8 cellular contexts compared by ENCODE assay signal in the genomic region with DNA sequence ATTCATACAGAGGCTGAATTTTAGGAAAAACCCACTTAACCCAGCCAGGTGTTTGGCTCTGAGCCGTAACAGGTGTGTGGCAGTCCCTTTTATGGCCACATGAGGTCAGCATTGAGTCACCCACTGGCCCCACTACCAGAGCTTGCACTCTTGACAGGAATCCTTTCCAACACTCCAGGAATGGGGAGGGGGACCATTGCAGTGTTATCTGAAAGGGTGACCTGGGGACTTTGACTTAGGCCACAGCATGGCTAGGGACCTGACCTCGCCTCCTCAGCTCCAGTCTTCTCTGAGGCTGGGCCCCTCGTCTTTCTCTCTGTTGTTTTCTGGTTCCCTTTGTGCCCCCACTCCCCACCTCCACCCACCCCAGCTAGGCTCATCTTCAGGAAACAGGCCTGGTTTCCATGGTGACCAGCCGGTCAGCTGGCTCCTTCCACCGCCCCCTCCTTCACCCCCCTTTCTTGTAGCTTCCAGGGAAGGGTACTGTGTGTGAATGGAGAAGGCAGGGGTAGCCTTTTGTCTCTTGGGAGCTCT. TPM values are rescaled to one million over a fixed set of nuclear protein-coding genes. Genes with fewer than 3 reads are reported as not detected.
DNase-seq lines count a peak whose midpoint lies in the region; ATAC-seq and TF ChIP-seq lines count a peak whose summit lies in the region.

No MANE protein-coding gene starts in this region.

- H3K4me1 ChIP-seq in neutrophil (ENCODE audit: control insufficient read depth in 1 of 2, insufficient read depth in 1 of 2, low read depth in 1 of 2, low read length in 1 of 2): peaks cover 35 to 43% of the 10 kb centered on the region in 2 experiments

- H3K36me3 ChIP-seq in neutrophil: no peaks in the 10 kb centered on the region

- peaks cover 37% of the 10 kb centered on the region for H3K27me3 Mint-ChIP-seq in activated CD4-positive, alpha-beta memory T cell treated with anti-CD3 and anti-CD28 coated beads for 36 hours

- intact Hi-C loops in activated CD4-positive, alpha-beta memory T cell treated with anti-CD3 and anti-CD28 coated beads for 36 hours (cut with micrococcal nuclease): loop anchor here (1.0 to 2.0 kb wide), 4 partner anchors 36 to 188 kb away; partner anchors contain the start of gene AARS2

- TF ChIP-seq CTCF in GM12872 (IDR thresholded peaks at IDR 0.05; ENCODE audit: insufficient read depth, low read depth, low read length) (peak; percentile 97), epithelial cell of proximal tubule (conservative IDR thresholded peaks at IDR 0.05; ENCODE audit: low read depth, low read length) (peak; percentile 99), neutrophil (IDR thresholded peaks at IDR 0.05) (peak; percentile 92)

- H3K27ac ChIP-seq in neutrophil: no peak overlapping the region

- CTCF ChIA-PET in activated CD4-positive, alpha-beta memory T cell treated with anti-CD3 and anti-CD28 coated beads for 36 hours (lab: Charles Lee): interaction anchor here (0.6 to 5.8 kb wide), 38 partner anchors 10 to 339 kb away, joined by 3 to 184 read pairs (median 4); partner anchors contain the start of genes AARS2, HSP90AB1, SLC29A1 and SLC35B2

- H3K9me3 Mint-ChIP-seq in activated CD4-positive, alpha-beta memory T cell treated with anti-CD3 and anti-CD28 coated beads for 36 hours: no peaks in the 10 kb centered on the region

- ATAC-seq in GM18861 (IDR thresholded peaks at IDR 0.05; ENCODE audit: unreplicated experiment) (no peak), HG02678 (IDR thresholded peaks at IDR 0.05; ENCODE audit: unreplicated experiment) (no peak)

- no peaks in the 10 kb centered on the region for H3K9me3 ChIP-seq in neutrophil

- H3K36me3 Mint-ChIP-seq in activated CD4-positive, alpha-beta memory T cell treated with anti-CD3 and anti-CD28 coated beads for 36 hours: peaks cover 9% of the 10 kb centered on the region

- peak; percentile 63 for DNase-seq in AG08395 (ENCODE audit: low spot score)
- DNase-seq in NCI-H2171 treated with DMSO at 0.1 percent for 48 hours (lab: John Stamatoyannopoulos, UW): peak; percentile 68
- DNase-seq in activated CD4-positive, alpha-beta memory T cell treated with anti-CD3 and anti-CD28 coated beads for 36 hours: peak; percentile 77
- no peak for DNase-seq in epithelial cell of proximal tubule (ENCODE audit: low read depth)

- no peak overlapping the region for H3K27ac Mint-ChIP-seq in activated CD4-positive, alpha-beta memory T cell treated with anti-CD3 and anti-CD28 coated beads for 36 hours

- POLR2A ChIA-PET in activated CD4-positive, alpha-beta memory T cell treated with anti-CD3 and anti-CD28 coated beads for 36 hours (lab: Charles Lee): interaction anchor here (1.0 to 1.4 kb wide), 4 partner anchors 21 to 187 kb away, joined by 3 to 6 read pairs (median 3); partner anchors contain the start of genes AARS2 and HSP90AB1

- no peak overlapping the region for H3K4me3 Mint-ChIP-seq in activated CD4-positive, alpha-beta memory T cell treated with anti-CD3 and anti-CD28 coated beads for 36 hours

- H3K4me1 Mint-ChIP-seq in activated CD4-positive, alpha-beta memory T cell treated with anti-CD3 and anti-CD28 coated beads for 36 hours (ENCODE audit: low read depth): peaks cover 31% of the 10 kb centered on the region

- H3K4me3 ChIP-seq in epithelial cell of proximal tubule (ENCODE audit: low read depth, low read length): no peak overlapping the region
- H3K4me3 ChIP-seq in neutrophil (ENCODE audit: low read depth in 1 of 2, low read length in 1 of 2): no peak overlapping the region

- H3K27me3 ChIP-seq in neutrophil: peaks cover 49% of the 10 kb centered on the region

RNA-seq across cellular contexts. Expression of gene TMEM151B, which starts 2.1 kb away (rescaled TPM):
- under 1 TPM; 0.07 to 0.12 TPM for total RNA-seq in activated CD4-positive, alpha-beta memory T cell treated with anti-CD3 and anti-CD28 coated beads for 36 hours
- total RNA-seq in epithelial cell of proximal tubule: 0.07 TPM in 1 of 2 replicates, not detected in the other

RNA-seq across cellular contexts. Expression of gene NFKBIE, which starts 2.8 kb away (rescaled TPM):
- 10 to 100 TPM; 24.7 to 25.1 TPM for total RNA-seq in activated CD4-positive, alpha-beta memory T cell treated with anti-CD3 and anti-CD28 coated beads for 36 hours
- total RNA-seq in epithelial cell of proximal tubule: 61.6 and 131 TPM in 2 replicates

RNA-seq across cellular contexts. Expression of gene SLC35B2, which starts 10.8 kb away (rescaled TPM):
- 10 to 100 TPM; 16.5 to 16.8 TPM for total RNA-seq in activated CD4-positive, alpha-beta memory T cell treated with anti-CD3 and anti-CD28 coated beads for 36 hours
- 70.9 and 76.8 TPM in 2 replicates for total RNA-seq in epithelial cell of proximal tubule

RNA-seq across cellular contexts. Expression of gene HSP90AB1, which starts 21.3 kb away (rescaled TPM):
- total RNA-seq in activated CD4-positive, alpha-beta memory T cell treated with anti-CD3 and anti-CD28 coated beads for 36 hours: 1,000 to 10,000 TPM; 1,671 to 1,695 TPM
- 1,541 and 1,680 TPM in 2 replicates for total RNA-seq in epithelial cell of proximal tubule

RNA-seq across cellular contexts. Expression of gene SLC29A1, which starts 44.8 kb away (rescaled TPM):
- 10 to 100 TPM; 47.6 to 50.0 TPM for total RNA-seq in activated CD4-positive, alpha-beta memory T cell treated with anti-CD3 and anti-CD28 coated beads for 36 hours
- 47.6 and 78.6 TPM in 2 replicates for total RNA-seq in epithelial cell of proximal tubule
